1 cellular context compared by ENCODE assay signal in genomic region chr10:93193886-93194285, GRCh38.
TF ChIP-seq lines count a peak whose summit lies in the region.

No MANE protein-coding gene starts in this region.

TF ChIP-seq in GM23338, 12 proteins besides CTCF, POLR2A, EP300 and RAD21 (continued from another document):
- no peak for TF ChIP-seq ZNF462 (CRISPR knock-in tag; IDR thresholded peaks at IDR 0.05)
- no peak for TF ChIP-seq NANOG (IDR thresholded peaks at IDR 0.05; ENCODE audit: borderline replicate concordance)
- no peak for TF ChIP-seq JUNB (IDR thresholded peaks at IDR 0.05; ENCODE audit: unreplicated experiment)
- no peak for TF ChIP-seq EZH2phosphoT487 (IDR thresholded peaks at IDR 0.05; ENCODE audit: unreplicated experiment)
- no peak for TF ChIP-seq ZNF331 (CRISPR knock-in tag; IDR thresholded peaks at IDR 0.05; ENCODE audit: low read depth)
- TF ChIP-seq POLR2AphosphoS5 (IDR thresholded peaks at IDR 0.05; ENCODE audit: low read depth): no peak
- TF ChIP-seq ZNF114 (CRISPR knock-in tag; IDR thresholded peaks at IDR 0.05): no peak
